8 cellular contexts compared by ENCODE assay signal in the genomic region with DNA sequence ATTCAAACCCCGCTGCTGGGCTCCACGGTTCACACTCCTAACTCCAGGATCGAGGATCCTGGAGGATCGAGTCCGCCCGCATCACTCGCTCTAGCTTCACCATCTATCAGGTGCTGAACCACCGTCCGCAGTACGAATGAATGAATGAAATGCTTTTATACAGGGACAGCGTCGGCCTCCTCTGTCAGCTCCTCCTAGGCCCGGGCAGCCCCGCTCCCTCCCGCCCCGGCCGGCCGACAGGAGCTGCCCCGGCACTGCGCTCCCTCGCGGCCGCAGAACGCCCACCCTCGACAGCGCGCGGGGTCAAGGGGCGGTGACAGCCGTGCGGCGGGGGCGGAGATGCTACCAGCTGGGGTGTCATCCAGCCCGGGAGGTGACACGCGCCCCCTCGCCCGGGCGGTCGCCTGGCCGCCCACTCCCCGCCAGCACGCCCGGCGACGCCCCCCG. TPM values are rescaled to one million over a fixed set of nuclear protein-coding genes. Genes with fewer than 3 reads are reported as not detected.
DNase-seq lines count a peak whose midpoint lies in the region; ATAC-seq and TF ChIP-seq lines count a peak whose summit lies in the region.

No MANE protein-coding gene starts in this region.

- H3K36me3 ChIP-seq in IMR-90 (ENCODE audit: control insufficient read depth, insufficient read depth, low read length) = peaks cover 15% of the 10 kb centered on the region
- H3K36me3 ChIP-seq in body of pancreas (replicated peaks in 1 of 2; ENCODE audit: insufficient read depth in 1 of 2, low read depth in 2 of 2) = peaks cover 0 to 7% of the 10 kb centered on the region in 2 donors

- H3K27ac ChIP-seq in IMR-90 (ENCODE audit: insufficient read depth, low read length) (peak overlapping the region; percentile 66), body of pancreas (peak overlapping the region; percentile 12 to 77 (median 58))

- WGBS in IMR-90 (ENCODE audit: extremely low coverage in 2 of 2, insufficient read length in 1 of 2), 2 experiments = 1% methylated on average over 27 of the region's 47 CpGs; no CpG with 5 or more reads in 1 of the 2 experiments
- 0 to 2% methylated on average over 10 to 47 of the region's 47 CpGs for WGBS in body of pancreas, 2 donors

- H3K4me2 ChIP-seq in IMR-90 (ENCODE audit: low read depth, low read length) = peak overlapping the region; percentile 74

- in situ Hi-C loops in IMR-90 (cut with MboI; ENCODE audit: low sequenced_read_pairs) = no loop called here

- intact Hi-C loops in IMR-90 (cut with micrococcal nuclease) = no loop called here
- intact Hi-C loops in body of pancreas (cut with DNase I) = no loop called here

- peak overlapping the region; percentile 93 for H3K9ac ChIP-seq in IMR-90 (ENCODE audit: low read depth, low read length)

- H2BK15ac ChIP-seq in IMR-90 (ENCODE audit: low read depth, low read length) = peak overlapping the region; percentile 2; the same call in 1 of the 3 replicates

- H3K27me3 ChIP-seq in IMR-90 (ENCODE audit: control insufficient read depth, insufficient read depth, low read length) (no peaks in the 10 kb centered on the region), body of pancreas (no peaks in the 10 kb centered on the region)

- TF ChIP-seq CTCF in IMR-90 (conservative IDR thresholded peaks at IDR 0.05; ENCODE audit: low read depth, low read length) (peak; percentile 38), body of pancreas (IDR thresholded peaks at IDR 0.05) (no peak)

- no peak for TF ChIP-seq POLR2A in IMR-90 (IDR thresholded peaks at IDR 0.05; ENCODE audit: low read depth, low read length)
- TF ChIP-seq POLR2A in body of pancreas (IDR thresholded peaks at IDR 0.05) = no peak

- ATAC-seq in GM21528 (IDR thresholded peaks at IDR 0.05; ENCODE audit: low FRiP score, unreplicated experiment) = peak; percentile 56
- ATAC-seq in IMR-90 (ENCODE audit: low read depth) = peak; percentile 93
- ATAC-seq in body of pancreas = peak; percentile 31

- H3K4me1 ChIP-seq in IMR-90 (ENCODE audit: control insufficient read depth, insufficient read depth, low read length) = peaks cover 4% of the 10 kb centered on the region; the same call in 1 of the 2 replicates
- H3K4me1 ChIP-seq in body of pancreas = peaks cover 22% of the 10 kb centered on the region

- dilution Hi-C loops in IMR-90 (cut with HindIII; ENCODE audit: low sequenced_read_pairs, unreplicated experiment) = no loop called here

- POLR2A ChIA-PET in IMR-90 (lab: Charles Lee; ENCODE audit: unreplicated experiment) = interaction anchor here (0.6 kb wide), 1 partner anchor 126 kb away, joined by 3 read pairs; no protein-coding TSS in a partner anchor

- H3K18ac ChIP-seq in IMR-90 (ENCODE audit: low read depth, low read length) = no peak overlapping the region

- peak overlapping the region; percentile 73 for H3K4ac ChIP-seq in IMR-90 (ENCODE audit: low read depth, low read length)

- H2AK9ac ChIP-seq in IMR-90 (replicated peaks; ENCODE audit: low read depth, low read length, poor library complexity) = peak overlapping the region; percentile 1

- H3K4me3 ChIP-seq in IMR-90 (ENCODE audit: insufficient read depth, low read depth, low read length) (peak overlapping the region; percentile 62), body of pancreas (peak overlapping the region; percentile 61 to 89)

- no peak overlapping the region for H4K5ac ChIP-seq in IMR-90 (ENCODE audit: low read depth, low read length)

- peak; percentile 72 for DNase-seq in EH (ENCODE audit: low read depth)
- peak; percentile 58 for DNase-seq in IMR-90
- peak; percentile 59 for DNase-seq in T-helper 22 cell (ENCODE audit: low read depth)
- DNase-seq in body of pancreas = peak in 2 of 4 donors; percentile 35 to 41
- DNase-seq in iris pigment epithelial cell (ENCODE audit: low read depth) = peak; percentile 62
- DNase-seq in stimulated activated CD4-positive, alpha-beta T cell treated with anti-CD3 and anti-CD28 coated beads, Interleukin-12 subunit alpha, Interleukin-12 subunit beta, amount 100 ng/mL, for 48 hours (ENCODE audit: low read depth in 2 of 3, low spot score in 1 of 3) = peak in 2 of 3 donors; percentile 51 to 74
- DNase-seq in cerebellar nuclear complex (lab: John Stamatoyannopoulos, UW) = no peak

- H4K91ac ChIP-seq in IMR-90 (ENCODE audit: insufficient read depth, low read depth, low read length) = peak overlapping the region; percentile 40

- H3K9me1 ChIP-seq in IMR-90 (ENCODE audit: insufficient read depth, low read length) = peaks cover 7% of the 10 kb centered on the region

- H3K14ac ChIP-seq in IMR-90 (replicated peaks; ENCODE audit: low read depth, low read length) = peak overlapping the region; percentile 64

- H4K8ac ChIP-seq in IMR-90 (ENCODE audit: low read depth in 2 of 2, low read length in 2 of 2) = peak overlapping the region; percentile 38 to 75; a peak in 2 of 4 replicates

- no peak overlapping the region for H2BK20ac ChIP-seq in IMR-90 (ENCODE audit: low read depth, low read length)

- peak overlapping the region; percentile 87; the same call in 1 of the 2 replicates for H3K23ac ChIP-seq in IMR-90 (ENCODE audit: low read depth, low read length)

- H2BK5ac ChIP-seq in IMR-90 (ENCODE audit: low read depth, low read length, poor library complexity, severe bottlenecking) = peak overlapping the region; percentile 68

- peak overlapping the region; percentile 83 for H3K56ac ChIP-seq in IMR-90 (ENCODE audit: extremely low read depth, insufficient read depth, low read length)

- no peak overlapping the region for H2BK120ac ChIP-seq in IMR-90 (ENCODE audit: low read depth, low read length)

- BruUV-seq in IMR-90 (replicated peaks; lab: Mats Ljungman, UMichigan) = no TSS peak

- H4K20me1 ChIP-seq in IMR-90 (ENCODE audit: insufficient read depth, low read length) = peaks cover 17% of the 10 kb centered on the region

- peak; percentile 37; the same call in 1 of the 2 replicates for TF ChIP-seq RAD21 in IMR-90 (IDR thresholded peaks at IDR 0.05; ENCODE audit: low read length)

- peaks cover 16 to 40% of the 10 kb centered on the region in 2 experiments; a peak in 3 of 4 replicates for H3K79me1 ChIP-seq in IMR-90 (ENCODE audit: low read depth in 1 of 2, low read length in 2 of 2)

- CTCF ChIA-PET in IMR-90 (lab: Yijun Ruan, JAX) = interaction anchor here (1.0 to 1.7 kb wide), 4 partner anchors 17 to 164 kb away, joined by 3 to 5 read pairs (median 4); partner anchors contain the start of gene SPEN

- H3K9me3 ChIP-seq in IMR-90 (ENCODE audit: control insufficient read depth, insufficient read depth, low read length) (no peaks in the 10 kb centered on the region; the same call in 1 of the 2 replicates), body of pancreas (no peaks in the 10 kb centered on the region)

- peak overlapping the region; percentile 61 for H2AK5ac ChIP-seq in IMR-90 (ENCODE audit: low read depth, low read length)

- peak overlapping the region; percentile 51 for H2AFZ ChIP-seq in IMR-90 (replicated peaks; ENCODE audit: low read length, poor library complexity)

TF ChIP-seq in IMR-90, 13 proteins besides CTCF, POLR2A, EP300 and RAD21:
- TF ChIP-seq MAZ (IDR thresholded peaks at IDR 0.05; ENCODE audit: borderline replicate concordance, low read depth, low read length) = peak; percentile 9; the same call in 1 of the 2 replicates
- peak; percentile 11; the same call in 1 of the 2 replicates for TF ChIP-seq SMC3 (IDR thresholded peaks at IDR 0.05; ENCODE audit: low read depth, low read length)
- no peak for TF ChIP-seq CHD1 (IDR thresholded peaks at IDR 0.05; ENCODE audit: low read depth, low read length)
- no peak for TF ChIP-seq RCOR1 (IDR thresholded peaks at IDR 0.05; ENCODE audit: insufficient replicate concordance, low read length)

RNA-seq across cellular contexts. Expression of gene ZBTB17, which starts 0.5 kb away (rescaled TPM):
- total RNA-seq in IMR-90 (2012; rRNA removed) (26.3 and 29.7 TPM in 2 replicates), body of pancreas (10 to 100 TPM; 28.8 to 73.2 TPM)
- 58.2 and 65.5 TPM in 2 replicates for polyA plus RNA-seq in IMR-90 (2012; rRNA removed)
- 27.1 and 37.4 TPM in 2 replicates for polyA plus RNA-seq in IMR-90 (2012; cell fraction: cytosol; rRNA removed)
- polyA plus RNA-seq in IMR-90 (2012; cell fraction: nucleus; rRNA removed; ENCODE audit: low replicate concordance) = 190 and 417 TPM in 2 replicates

RNA-seq across cellular contexts. Expression of gene SRARP, which starts 28.7 kb away (rescaled TPM):
- total RNA-seq in IMR-90 (2012; rRNA removed) (not detected in 2 replicates), body of pancreas (not detected)
- polyA plus RNA-seq in IMR-90 (2012; rRNA removed) = not detected in 2 replicates
- polyA plus RNA-seq in IMR-90 (2012; cell fraction: cytosol; rRNA removed) = not detected in 2 replicates
- polyA plus RNA-seq in IMR-90 (2012; cell fraction: nucleus; rRNA removed; ENCODE audit: low replicate concordance) = not detected in 2 replicates

RNA-seq across cellular contexts. Expression of gene HSPB7, which starts 42.5 kb away (rescaled TPM):
- total RNA-seq in IMR-90 (2012; rRNA removed) (0.54 and 0.56 TPM in 2 replicates), body of pancreas (10 to 100 TPM in 1 of 2 donors, 1 to 10 TPM in 1; 5.7 to 39.9 TPM)
- 3.0 and 4.3 TPM in 2 replicates for polyA plus RNA-seq in IMR-90 (2012; rRNA removed)
- polyA plus RNA-seq in IMR-90 (2012; cell fraction: cytosol; rRNA removed) = 2.7 and 5.1 TPM in 2 replicates
- polyA plus RNA-seq in IMR-90 (2012; cell fraction: nucleus; rRNA removed; ENCODE audit: low replicate concordance) = 3.0 and 6.7 TPM in 2 replicates

RNA-seq across cellular contexts. Expression of gene CLCNKA, which starts 46.5 kb away (rescaled TPM):
- total RNA-seq in IMR-90 (2012; rRNA removed) (not detected in 2 replicates), body of pancreas (1 to 10 TPM; 2.1 to 4.0 TPM)
- 0.05 TPM in 1 of 2 replicates, not detected in the other for polyA plus RNA-seq in IMR-90 (2012; rRNA removed)
- 0.07 and 0.16 TPM in 2 replicates for polyA plus RNA-seq in IMR-90 (2012; cell fraction: cytosol; rRNA removed)
- polyA plus RNA-seq in IMR-90 (2012; cell fraction: nucleus; rRNA removed; ENCODE audit: low replicate concordance) = 0.76 and 1.0 TPM in 2 replicates

Comparison
In these comparisons a context has a peak if more than half of its experiments do, and no peak if none do; other contexts are left out.
1. DNase-seq: peak in EH (single experiment), IMR-90 (single experiment), T-helper 22 cell (single experiment), iris pigment epithelial cell (single experiment) and stimulated activated CD4-positive, alpha-beta T cell treated with anti-CD3 and anti-CD28 coated beads, Interleukin-12 subunit alpha, Interleukin-12 subunit beta, amount 100 ng/mL, for 48 hours (2 of 3); none in cerebellar nuclear complex (0 of 2).
2. ATAC-seq: peak in every context shown above with its lines; median percentile 93 in IMR-90; 56 in GM21528; 31 in body of pancreas.